In the genomic region with DNA sequence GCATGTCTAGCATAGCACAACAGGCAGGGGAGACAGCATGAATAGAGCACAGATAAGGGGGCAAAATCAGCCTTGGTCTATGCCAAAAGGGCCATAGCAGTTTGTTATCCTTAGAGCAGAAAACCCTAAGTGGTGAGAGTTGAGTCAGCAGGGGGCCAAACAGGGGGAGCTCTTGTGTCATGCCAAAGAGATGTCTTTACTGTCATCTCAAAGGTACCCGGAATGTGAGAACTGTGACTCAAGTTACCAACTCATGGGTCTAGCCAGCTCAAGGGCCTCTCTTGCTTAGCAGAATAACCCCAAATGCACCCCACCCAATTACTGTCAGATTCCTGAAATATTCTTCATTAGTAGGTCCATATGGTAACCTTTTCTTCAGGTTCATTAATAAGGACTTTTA, we compare ENCODE assay signal across 15 cellular contexts. TPM values are rescaled to one million over a fixed set of nuclear protein-coding genes. Genes with fewer than 3 reads are reported as not detected.
DNase-seq lines count a peak whose midpoint lies in the region; ATAC-seq, FAIRE-seq and TF ChIP-seq lines count a peak whose summit lies in the region.
"Had no signal": no experiment of that assay in that cellular context is flagged by ENCODE, and none has a peak within 500 bp of the region (broad histone marks: within the 10 kb centered on the region; RNA-seq: fewer than 3 reads in every experiment).

No MANE protein-coding gene starts in this region.

- TF ChIP-seq CTCF in natural killer cell (IDR thresholded peaks at IDR 0.05) (no peak), D721Med (IDR thresholded peaks at IDR 0.05; ENCODE audit: insufficient read depth, missing control alignments) (no peak)

- CTCF ChIA-PET in activated CD4-positive, alpha-beta T cell treated with anti-CD3 and anti-CD28 coated beads for 36 hours (lab: Charles Lee) = interaction anchor here (0.6 to 3.4 kb wide), 7 partner anchors 9 to 77 kb away, joined by 3 to 20 read pairs (median 3); partner anchors contain the start of gene RAB3B

- peaks cover 4% of the 10 kb centered on the region for H3K27me3 Mint-ChIP-seq in activated CD4-positive, alpha-beta T cell treated with anti-CD3 and anti-CD28 coated beads for 36 hours
- H3K27me3 Mint-ChIP-seq in activated T-helper 17 cell treated with anti-CD3 and anti-CD28 coated beads, Interleukin-2, amount 50 U/mL, for 72 hours = peaks cover 15% of the 10 kb centered on the region
- peaks cover 14 to 18% of the 10 kb centered on the region in 2 donors for H3K27me3 Mint-ChIP-seq in natural killer cell (ENCODE audit: low read depth in 2 of 2)

- peak; percentile 90 for ATAC-seq in activated CD4-positive, alpha-beta T cell treated with anti-CD3 and anti-CD28 coated beads for 36 hours
- ATAC-seq in activated T-helper 17 cell treated with anti-CD3 and anti-CD28 coated beads, Interleukin-2, amount 50 U/mL, for 72 hours (replicated peaks) = peak; percentile 80
- no peak for ATAC-seq in natural killer cell

- peaks cover 2% of the 10 kb centered on the region for H3K4me1 Mint-ChIP-seq in activated CD4-positive, alpha-beta T cell treated with anti-CD3 and anti-CD28 coated beads for 36 hours
- H3K4me1 Mint-ChIP-seq in activated T-helper 17 cell treated with anti-CD3 and anti-CD28 coated beads, Interleukin-2, amount 50 U/mL, for 72 hours = no peaks in the 10 kb centered on the region
- H3K4me1 Mint-ChIP-seq in natural killer cell = no peaks in the 10 kb centered on the region

- POLR2A ChIA-PET in activated CD4-positive, alpha-beta T cell treated with anti-CD3 and anti-CD28 coated beads for 36 hours (lab: Charles Lee) = interaction anchor here (0.5 kb wide), 1 partner anchor 26 kb away, joined by 4 read pairs; no protein-coding TSS in a partner anchor

- DNase-seq in activated CD4-positive, alpha-beta T cell treated with anti-CD3 and anti-CD28 coated beads for 36 hours = peak; percentile 72
- no peak for DNase-seq in activated CD4-positive, alpha-beta T cell treated with anti-CD3 and anti-CD28 coated beads for 1 hour
- DNase-seq in HS-5 (ENCODE audit: low read depth) (peak; percentile 72), HPDE6-E6E7 (ENCODE audit: extremely low spot score) (no peak), natural killer cell (no peak), D721Med (ENCODE audit: insufficient read length, low spot score) (no peak)
- peak; percentile 31 to 38 for DNase-seq in stimulated activated CD4-positive, alpha-beta T cell treated with anti-CD3 and anti-CD28 coated beads, Interleukin-15, amount 100 ng/mL, for 48 hours (ENCODE audit: low read depth in 2 of 2)
- DNase-seq: activated CD4-positive, alpha-beta T cell treated with anti-CD3 and anti-CD28 coated beads for 4 hours; DMS 273 treated with DMSO at 0.1 percent for 48 hours; NCI-H1092; NCI-H510A; tibial artery had no signal

- H3K36me3 Mint-ChIP-seq in activated CD4-positive, alpha-beta T cell treated with anti-CD3 and anti-CD28 coated beads for 36 hours (ENCODE audit: low read depth) = no peaks in the 10 kb centered on the region
- no peaks in the 10 kb centered on the region for H3K36me3 Mint-ChIP-seq in activated T-helper 17 cell treated with anti-CD3 and anti-CD28 coated beads, Interleukin-2, amount 50 U/mL, for 72 hours (ENCODE audit: low read depth)
- no peaks in the 10 kb centered on the region for H3K36me3 Mint-ChIP-seq in natural killer cell
- H3K36me3 Mint-ChIP-seq: mesothelial cell of epicardium had no signal

- intact Hi-C loops in activated CD4-positive, alpha-beta T cell treated with anti-CD3 and anti-CD28 coated beads for 36 hours (cut with DNase I, micrococcal nuclease) = no loop called here
- intact Hi-C loops in natural killer cell (cut with micrococcal nuclease) = no loop called here

- no peak for FAIRE-seq in D721Med (lab: Jason Lieb, UNC)
- FAIRE-seq: A204.1 had no signal

- no peaks in the 10 kb centered on the region for H3K9me3 Mint-ChIP-seq in activated CD4-positive, alpha-beta T cell treated with anti-CD3 and anti-CD28 coated beads for 36 hours (ENCODE audit: low read depth)
- no peaks in the 10 kb centered on the region for H3K9me3 Mint-ChIP-seq in activated T-helper 17 cell treated with anti-CD3 and anti-CD28 coated beads, Interleukin-2, amount 50 U/mL, for 72 hours
- no peaks in the 10 kb centered on the region for H3K9me3 Mint-ChIP-seq in natural killer cell
- H3K9me3 Mint-ChIP-seq: mesothelial cell of epicardium had no signal

- H3K4me3 Mint-ChIP-seq in activated CD4-positive, alpha-beta T cell treated with anti-CD3 and anti-CD28 coated beads for 36 hours = no peak overlapping the region
- H3K4me3 Mint-ChIP-seq in activated T-helper 17 cell treated with anti-CD3 and anti-CD28 coated beads, Interleukin-2, amount 50 U/mL, for 72 hours = no peak overlapping the region
- no peak overlapping the region for H3K4me3 Mint-ChIP-seq in natural killer cell
- H3K4me3 Mint-ChIP-seq: mesothelial cell of epicardium had no signal

- H3K27ac Mint-ChIP-seq in activated CD4-positive, alpha-beta T cell treated with anti-CD3 and anti-CD28 coated beads for 36 hours = no peak overlapping the region
- H3K27ac Mint-ChIP-seq in activated T-helper 17 cell treated with anti-CD3 and anti-CD28 coated beads, Interleukin-2, amount 50 U/mL, for 72 hours = no peak overlapping the region
- no peak overlapping the region for H3K27ac Mint-ChIP-seq in natural killer cell
- H3K27ac Mint-ChIP-seq: mesothelial cell of epicardium had no signal

RNA-seq across cellular contexts. Expression of gene NRDC, which starts 45.9 kb away (rescaled TPM):
- total RNA-seq in activated CD4-positive, alpha-beta T cell treated with anti-CD3 and anti-CD28 coated beads for 36 hours = 100 to 1,000 TPM; 149 to 186 TPM
- 100 to 1,000 TPM; 135 to 174 TPM for total RNA-seq in activated T-helper 17 cell treated with anti-CD3 and anti-CD28 coated beads, Interleukin-2, amount 50 U/mL, for 72 hours
- total RNA-seq in natural killer cell = 100 to 1,000 TPM; 122 to 165 (median 145) TPM

Comparison
In these comparisons a context has a peak if more than half of its experiments do, and no peak if none do; other contexts are left out.
1. DNase-seq: peak in activated CD4-positive, alpha-beta T cell treated with anti-CD3 and anti-CD28 coated beads for 36 hours (single experiment), HS-5 (single experiment) and stimulated activated CD4-positive, alpha-beta T cell treated with anti-CD3 and anti-CD28 coated beads, Interleukin-15, amount 100 ng/mL, for 48 hours (2 of 2); none in activated CD4-positive, alpha-beta T cell treated with anti-CD3 and anti-CD28 coated beads for 1 hour (single experiment), HPDE6-E6E7 (single experiment), natural killer cell (single experiment) and D721Med (single experiment).
2. ATAC-seq: peak in activated CD4-positive, alpha-beta T cell treated with anti-CD3 and anti-CD28 coated beads for 36 hours (single experiment) and activated T-helper 17 cell treated with anti-CD3 and anti-CD28 coated beads, Interleukin-2, amount 50 U/mL, for 72 hours (single experiment); none in natural killer cell (0 of 3).